In genomic region chr1:28578696-28579218, GRCh38 we compare ENCODE assay signal across 2 cellular contexts.
TF ChIP-seq lines count a peak whose summit lies in the region.

No MANE protein-coding gene starts in this region.

TF ChIP-seq in A549, 52 proteins besides CTCF, POLR2A, EP300 and RAD21:
- TF ChIP-seq NPAS2 (CRISPR knock-in tag; IDR thresholded peaks at IDR 0.05; ENCODE audit: borderline replicate concordance) (no peak), JUN (IDR thresholded peaks at IDR 0.05) (no peak), HEYL (CRISPR knock-in tag; IDR thresholded peaks at IDR 0.05) (no peak), GATA3 (IDR thresholded peaks at IDR 0.05; ENCODE audit: borderline replicate concordance) (no peak), NFE2L2 (conservative IDR thresholded peaks at IDR 0.05; ENCODE audit: low read length) (no peak), CHD2 (IDR thresholded peaks at IDR 0.05; ENCODE audit: low read length, partially characterized antibody) (no peak), MAZ (IDR thresholded peaks at IDR 0.05; ENCODE audit: borderline replicate concordance, low read depth, low read length) (no peak), EHMT2 (IDR thresholded peaks at IDR 0.05; ENCODE audit: low read depth) (no peak), RARB (CRISPR knock-in tag; IDR thresholded peaks at IDR 0.05) (no peak)

TF ChIP-seq in endothelial cell of umbilical vein, 7 proteins besides CTCF, POLR2A, EP300 and RAD21:
- TF ChIP-seq JUN (IDR thresholded peaks at IDR 0.05; ENCODE audit: borderline replicate concordance, insufficient read depth, insufficient read length, low read depth): no peak
- TF ChIP-seq FOS (IDR thresholded peaks at IDR 0.05; ENCODE audit: borderline replicate concordance, insufficient read depth, low read length): no peak
- no peak for TF ChIP-seq EZH2 (IDR thresholded peaks at IDR 0.05; ENCODE audit: borderline replicate concordance, low read depth, low read length, severe bottlenecking)
- no peak for TF ChIP-seq MAX (IDR thresholded peaks at IDR 0.05; ENCODE audit: insufficient read depth, insufficient read length)
- TF ChIP-seq GATA2 (IDR thresholded peaks at IDR 0.05; ENCODE audit: insufficient read depth, insufficient read length, low read depth, low read length): no peak
- no peak for TF ChIP-seq MYC (IDR thresholded peaks at IDR 0.05; ENCODE audit: low read depth, low read length)
- TF ChIP-seq POLR2AphosphoS5 (IDR thresholded peaks at IDR 0.05; ENCODE audit: insufficient read depth, low read depth, low read length): no peak
